Comparison of ENCODE assay signal across 11 cellular contexts in genomic region chr3:43997788-43998373, GRCh38.
DNase-seq lines count a peak whose midpoint lies in the region; ATAC-seq and TF ChIP-seq lines count a peak whose summit lies in the region.
"Had no signal": no experiment of that assay in that cellular context is flagged by ENCODE, and none has a peak within 500 bp of the region (broad histone marks: within the 10 kb centered on the region; RNA-seq: fewer than 3 reads in every experiment).

No MANE protein-coding gene starts in this region.

- 3 to 6% (median 4%) methylated on average over 31 to 34 of the region's 34 CpGs for WGBS in stomach, 5 donors

- POLR2A ChIA-PET in activated CD8-positive, alpha-beta T cell treated with anti-CD3 and anti-CD28 coated beads for 36 hours (lab: Charles Lee) = no interaction called here
- POLR2A ChIA-PET in GM10248 (lab: Yijun Ruan, JAX) = interaction anchor here (0.6 kb wide), 1 partner anchor 293 kb away, joined by 5 read pairs; no protein-coding TSS in a partner anchor

- peaks cover 0 to 9% (median 3%) of the 10 kb centered on the region in 4 donors for H3K9me3 ChIP-seq in stomach

- peaks cover 38% of the 10 kb centered on the region for H3K4me1 Mint-ChIP-seq in activated CD8-positive, alpha-beta T cell treated with anti-CD3 and anti-CD28 coated beads for 36 hours (ENCODE audit: low read depth)

- H3K27ac Mint-ChIP-seq in activated CD8-positive, alpha-beta T cell treated with anti-CD3 and anti-CD28 coated beads for 36 hours = no peak overlapping the region

- H3K4me3 ChIP-seq in iPS-11a (ENCODE audit: low read depth, low read length) (peak overlapping the region; percentile 58), stomach (peak overlapping the region in 3 of 4 donors; percentile 49 to 61 (median 59))

- TF ChIP-seq POLR2A in stomach (IDR thresholded peaks at IDR 0.05) = no peak

- H3K36me3 ChIP-seq in stomach = no peaks in the 10 kb centered on the region

- intact Hi-C loops in activated CD8-positive, alpha-beta T cell treated with anti-CD3 and anti-CD28 coated beads for 36 hours (cut with micrococcal nuclease) = no loop called here
- intact Hi-C loops in stomach (cut with DNase I; ENCODE audit: low total_unique reads) = no loop called here

- peak; percentile 25 for ATAC-seq in activated CD8-positive, alpha-beta T cell treated with anti-CD3 and anti-CD28 coated beads for 36 hours
- no peak for ATAC-seq in GM21786 (IDR thresholded peaks at IDR 0.05; ENCODE audit: unreplicated experiment)

- H3K4me1 ChIP-seq in stomach = peaks cover 52 to 54% (median 53%) of the 10 kb centered on the region in 4 donors

- TF ChIP-seq EP300 in stomach (IDR thresholded peaks at IDR 0.05) = no peak

- peak overlapping the region; percentile 45 for H3K4me3 Mint-ChIP-seq in activated CD8-positive, alpha-beta T cell treated with anti-CD3 and anti-CD28 coated beads for 36 hours

- peaks cover 44 to 100% (median 89%) of the 10 kb centered on the region in 3 donors for H3K27me3 ChIP-seq in stomach

- peaks cover 76% of the 10 kb centered on the region for H3K27me3 Mint-ChIP-seq in activated CD8-positive, alpha-beta T cell treated with anti-CD3 and anti-CD28 coated beads for 36 hours

- peak; percentile 63 for DNase-seq in activated CD8-positive, alpha-beta memory T cell treated with anti-CD3 and anti-CD28 coated beads for 24 hours
- DNase-seq in activated CD8-positive, alpha-beta memory T cell treated with anti-CD3 and anti-CD28 coated beads, Interleukin-2, amount 50 U/mL, for 4 hours = no peak
- DNase-seq in activated CD8-positive, alpha-beta T cell treated with anti-CD3 and anti-CD28 coated beads for 36 hours = peak; percentile 26
- DNase-seq in stomach (no peak), GM10248 (ENCODE audit: extremely low spot score) (no peak), COR-L47 (lab: John Stamatoyannopoulos, UW) (no peak)
- DNase-seq: activated CD4-positive, CD25-positive, alpha-beta regulatory T cell treated with anti-CD3 and anti-CD28 coated beads, Interleukin-2, amount 50 U/mL, for 72 hours; DMS 273 treated with DMSO at 0.1 percent for 48 hours; midbrain had no signal

- TF ChIP-seq CTCF in activated CD8-positive, alpha-beta T cell treated with anti-CD3 and anti-CD28 coated beads for 36 hours (IDR thresholded peaks at IDR 0.05) = no peak
- TF ChIP-seq CTCF in stomach (IDR thresholded peaks at IDR 0.05) (no peak), GM10248 (IDR thresholded peaks at IDR 0.05; ENCODE audit: control extremely low read depth, extremely low read depth, low read depth, missing control alignments) (no peak)

- CTCF ChIA-PET in activated CD8-positive, alpha-beta T cell treated with anti-CD3 and anti-CD28 coated beads for 36 hours (lab: Charles Lee) = no interaction called here
- CTCF ChIA-PET in GM10248 (lab: Yijun Ruan, JAX) = no interaction called here

- H3K36me3 Mint-ChIP-seq in activated CD8-positive, alpha-beta T cell treated with anti-CD3 and anti-CD28 coated beads for 36 hours (ENCODE audit: low read depth) = peaks cover 4% of the 10 kb centered on the region

- H3K9me3 Mint-ChIP-seq in activated CD8-positive, alpha-beta T cell treated with anti-CD3 and anti-CD28 coated beads for 36 hours = no peaks in the 10 kb centered on the region

- no peak overlapping the region for H3K27ac ChIP-seq in stomach

Comparison
In these comparisons a context has a peak if more than half of its experiments do, and no peak if none do; other contexts are left out.
1. DNase-seq: peak in activated CD8-positive, alpha-beta memory T cell treated with anti-CD3 and anti-CD28 coated beads for 24 hours (single experiment) and activated CD8-positive, alpha-beta T cell treated with anti-CD3 and anti-CD28 coated beads for 36 hours (single experiment); none in activated CD8-positive, alpha-beta memory T cell treated with anti-CD3 and anti-CD28 coated beads, Interleukin-2, amount 50 U/mL, for 4 hours (single experiment), stomach (single experiment), GM10248 (single experiment) and COR-L47 (single experiment).